1 cellular context compared by ENCODE assay signal in genomic region chr16:28608867-28609596, GRCh38.
A peak's percentile ranks its signal among the peaks of the same experiment; 100 is the strongest.
TF ChIP-seq lines count a peak whose summit lies in the region.

No MANE protein-coding gene starts in this region.

TF ChIP-seq in HepG2, 621 proteins besides CTCF, POLR2A, EP300 and RAD21:
- 0 out of 2 replicates have a peak, but pooled peaks have one; percentile 10 for TF ChIP-seq ZNF704 (CRISPR knock-in tag; IDR thresholded peaks at IDR 0.05; ENCODE audit: borderline replicate concordance)
- peak; percentile 94 for TF ChIP-seq MAFG (CRISPR knock-in tag; IDR thresholded peaks at IDR 0.05)
- 0 out of 2 replicates have a peak, but pooled peaks have one; percentile 23 for TF ChIP-seq CENPBD1 (CRISPR knock-in tag; IDR thresholded peaks at IDR 0.05; ENCODE audit: borderline replicate concordance, low read depth)
- TF ChIP-seq MAFK (conservative IDR thresholded peaks at IDR 0.05 in 1 of 2, IDR thresholded peaks at IDR 0.05 in 1 of 2; ENCODE audit: low read length in 2 of 2), result peak; percentile 100
- TF ChIP-seq ZC3H4 (CRISPR knock-in tag; IDR thresholded peaks at IDR 0.05; ENCODE audit: borderline replicate concordance), result 0 out of 2 replicates have a peak, but pooled peaks have one; percentile 20
- peak; percentile 93 for TF ChIP-seq ZNF121 (CRISPR knock-in tag; IDR thresholded peaks at IDR 0.05)
- 0 out of 2 replicates have a peak, but pooled peaks have one; percentile 33 for TF ChIP-seq XBP1 (CRISPR knock-in tag; IDR thresholded peaks at IDR 0.05)
- 0 out of 2 replicates have a peak, but pooled peaks have one; percentile 7 for TF ChIP-seq ZFP91 (CRISPR knock-in tag; IDR thresholded peaks at IDR 0.05; ENCODE audit: borderline replicate concordance)
- TF ChIP-seq MAFF (IDR thresholded peaks at IDR 0.05; ENCODE audit: low read depth, low read length), result peak; percentile 100
- 0 out of 2 replicates have a peak, but pooled peaks have one; percentile 17 for TF ChIP-seq ZNF567 (CRISPR knock-in tag; IDR thresholded peaks at IDR 0.05; ENCODE audit: borderline replicate concordance)
- TF ChIP-seq ZNF687 (CRISPR knock-in tag; IDR thresholded peaks at IDR 0.05), result peak; percentile 54
- peak; percentile 23; the same call in 1 of the 2 replicates for TF ChIP-seq ZNF142 (CRISPR knock-in tag; IDR thresholded peaks at IDR 0.05)
- peak; percentile 44 for TF ChIP-seq ZNF18 (CRISPR knock-in tag; IDR thresholded peaks at IDR 0.05; ENCODE audit: insufficient replicate concordance)
- TF ChIP-seq ZFY (CRISPR knock-in tag; IDR thresholded peaks at IDR 0.05), result peak; percentile 30; the same call in 1 of the 2 replicates
- peak; percentile 96 for TF ChIP-seq NFE2L2 (IDR thresholded peaks at IDR 0.05; ENCODE audit: low read length)
- 0 out of 2 replicates have a peak, but pooled peaks have one; percentile 9 for TF ChIP-seq ZNF563 (CRISPR knock-in tag; IDR thresholded peaks at IDR 0.05)
- TF ChIP-seq NFE2L1 (CRISPR knock-in tag; IDR thresholded peaks at IDR 0.05; ENCODE audit: borderline replicate concordance), result peak; percentile 93; the same call in 1 of the 2 replicates
- peak; percentile 58; the same call in 1 of the 2 replicates for TF ChIP-seq RFX5 (IDR thresholded peaks at IDR 0.05; ENCODE audit: low read depth, low read length)
- TF ChIP-seq HMGXB4 (CRISPR knock-in tag; IDR thresholded peaks at IDR 0.05; ENCODE audit: borderline replicate concordance in 1 of 2, low read depth in 1 of 2), result 0 out of 4 replicates have a peak, but pooled peaks of 1 of the 2 experiments have one; percentile 3
- peak; percentile 83; the same call in 1 of the 2 replicates for TF ChIP-seq NFE2 (CRISPR knock-in tag; IDR thresholded peaks at IDR 0.05)
- TF ChIP-seq ZNF569 (CRISPR knock-in tag; IDR thresholded peaks at IDR 0.05; ENCODE audit: borderline replicate concordance), result 0 out of 2 replicates have a peak, but pooled peaks have one; percentile 43
- peak; percentile 14; the same call in 1 of the 2 replicates for TF ChIP-seq HINFP (CRISPR knock-in tag; IDR thresholded peaks at IDR 0.05; ENCODE audit: low read depth)
- peak; percentile 5; the same call in 1 of the 2 replicates for TF ChIP-seq ZNF280B (CRISPR knock-in tag; IDR thresholded peaks at IDR 0.05; ENCODE audit: borderline replicate concordance)
- 0 out of 2 replicates have a peak, but pooled peaks have one; percentile 19 for TF ChIP-seq MYC (CRISPR knock-in tag; IDR thresholded peaks at IDR 0.05; ENCODE audit: borderline replicate concordance)
